1 cellular context compared by ENCODE assay signal in genomic region chr7:100826546-100827329, GRCh38.
TF ChIP-seq lines count a peak whose summit lies in the region.

No MANE protein-coding gene starts in this region.

TF ChIP-seq in H1, 55 proteins besides CTCF, POLR2A, EP300 and RAD21:
- TF ChIP-seq KDM4A (IDR thresholded peaks at IDR 0.05; ENCODE audit: low read depth, low read length, severe bottlenecking), result peak; percentile 25
- no peak for TF ChIP-seq TCF12 (IDR thresholded peaks at IDR 0.05; ENCODE audit: low read depth, low read length)
- no peak for TF ChIP-seq SP2 (IDR thresholded peaks at IDR 0.05; ENCODE audit: low read length)
- peak; percentile 20; the same call in 1 of the 2 replicates for TF ChIP-seq PHF8 (conservative IDR thresholded peaks at IDR 0.05; ENCODE audit: low read depth, low read length)
- no peak for TF ChIP-seq SP1 (IDR thresholded peaks at IDR 0.05; ENCODE audit: low read depth, low read length)
- TF ChIP-seq SIN3A (conservative IDR thresholded peaks at IDR 0.05 in 1 of 2, IDR thresholded peaks at IDR 0.05 in 1 of 2; ENCODE audit: low read depth in 1 of 2, low read length in 2 of 2), result 0 out of 4 replicates have a peak, but pooled peaks of 1 of the 2 experiments have one; percentile 31
- TF ChIP-seq CBX5 (IDR thresholded peaks at IDR 0.05; ENCODE audit: low read depth, low read length), result no peak
- TF ChIP-seq JUND (IDR thresholded peaks at IDR 0.05; ENCODE audit: low read length), result no peak
- no peak for TF ChIP-seq ZNF274 (IDR thresholded peaks at IDR 0.05; ENCODE audit: borderline replicate concordance, extremely low read depth, low read length)
- peak; percentile 6 for TF ChIP-seq TAF7 (optimal IDR thresholded peaks at IDR 0.05; ENCODE audit: borderline replicate concordance, low read depth, low read length)
- TF ChIP-seq CTBP2 (IDR thresholded peaks at IDR 0.05; ENCODE audit: borderline replicate concordance, insufficient read depth, insufficient read length, low read length), result no peak
- TF ChIP-seq RNF2 (IDR thresholded peaks at IDR 0.05; ENCODE audit: borderline replicate concordance, low read depth, low read length, missing control alignments, poor library complexity, severe bottlenecking), result no peak
- TF ChIP-seq CEBPB (IDR thresholded peaks at IDR 0.05; ENCODE audit: low read depth, low read length), result no peak
- TF ChIP-seq SRF (IDR thresholded peaks at IDR 0.05; ENCODE audit: low read depth, low read length), result no peak
- peak; percentile 37 for TF ChIP-seq ASH2L (IDR thresholded peaks at IDR 0.05; ENCODE audit: low read length)
- no peak for TF ChIP-seq NANOG (IDR thresholded peaks at IDR 0.05; ENCODE audit: insufficient read depth, low read depth, low read length, poor library complexity, severe bottlenecking)
- no peak for TF ChIP-seq TBP (IDR thresholded peaks at IDR 0.05; ENCODE audit: low read depth, low read length)
- no peak for TF ChIP-seq POU5F1 (IDR thresholded peaks at IDR 0.05; ENCODE audit: low read depth, low read length)
- peak; percentile 48 for TF ChIP-seq SAP30 (IDR thresholded peaks at IDR 0.05; ENCODE audit: insufficient read depth, insufficient replicate concordance, low read length)
- TF ChIP-seq KDM5A (IDR thresholded peaks at IDR 0.05; ENCODE audit: low read length), result no peak
